2 cellular contexts compared by ENCODE assay signal in the genomic region with DNA sequence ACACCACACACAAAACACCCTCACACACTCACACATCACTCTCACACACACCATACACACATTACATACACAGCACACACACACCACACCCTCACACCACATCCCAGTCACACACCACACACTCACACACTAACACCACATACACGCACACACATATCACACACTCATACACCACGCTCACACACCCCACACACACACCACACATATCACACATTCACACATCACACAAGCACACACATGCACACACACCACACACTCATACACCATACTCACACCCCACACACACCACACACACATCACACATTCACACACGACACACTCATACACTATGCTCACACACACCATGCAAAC.
TF ChIP-seq lines count a peak whose summit lies in the region.

No MANE protein-coding gene starts in this region.

TF ChIP-seq in GM23338, 12 proteins besides CTCF, POLR2A, EP300 and RAD21:
- TF ChIP-seq, protein P1, sequence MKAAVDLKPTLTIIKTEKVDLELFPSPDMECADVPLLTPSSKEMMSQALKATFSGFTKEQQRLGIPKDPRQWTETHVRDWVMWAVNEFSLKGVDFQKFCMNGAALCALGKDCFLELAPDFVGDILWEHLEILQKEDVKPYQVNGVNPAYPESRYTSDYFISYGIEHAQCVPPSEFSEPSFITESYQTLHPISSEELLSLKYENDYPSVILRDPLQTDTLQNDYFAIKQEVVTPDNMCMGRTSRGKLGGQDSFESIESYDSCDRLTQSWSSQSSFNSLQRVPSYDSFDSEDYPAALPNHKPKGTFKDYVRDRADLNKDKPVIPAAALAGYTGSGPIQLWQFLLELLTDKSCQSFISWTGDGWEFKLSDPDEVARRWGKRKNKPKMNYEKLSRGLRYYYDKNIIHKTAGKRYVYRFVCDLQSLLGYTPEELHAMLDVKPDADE (IDR thresholded peaks at IDR 0.05): no peak
- no peak for TF ChIP-seq EZH2phosphoT487 (IDR thresholded peaks at IDR 0.05; ENCODE audit: unreplicated experiment)

TF ChIP-seq in GM12878, 131 proteins besides CTCF, POLR2A, EP300 and RAD21:
- TF ChIP-seq, protein P2, sequence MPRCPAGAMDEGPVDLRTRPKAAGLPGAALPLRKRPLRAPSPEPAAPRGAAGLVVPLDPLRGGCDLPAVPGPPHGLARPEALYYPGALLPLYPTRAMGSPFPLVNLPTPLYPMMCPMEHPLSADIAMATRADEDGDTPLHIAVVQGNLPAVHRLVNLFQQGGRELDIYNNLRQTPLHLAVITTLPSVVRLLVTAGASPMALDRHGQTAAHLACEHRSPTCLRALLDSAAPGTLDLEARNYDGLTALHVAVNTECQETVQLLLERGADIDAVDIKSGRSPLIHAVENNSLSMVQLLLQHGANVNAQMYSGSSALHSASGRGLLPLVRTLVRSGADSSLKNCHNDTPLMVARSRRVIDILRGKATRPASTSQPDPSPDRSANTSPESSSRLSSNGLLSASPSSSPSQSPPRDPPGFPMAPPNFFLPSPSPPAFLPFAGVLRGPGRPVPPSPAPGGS (IDR thresholded peaks at IDR 0.05; ENCODE audit: borderline replicate concordance, insufficient read depth, low read depth, low read length, poor library complexity, severe bottlenecking): no peak
- TF ChIP-seq BHLHE40 (IDR thresholded peaks at IDR 0.05; ENCODE audit: borderline replicate concordance in 1 of 2, low read depth in 2 of 2, low read length in 1 of 2) (no peak), CBX5 (IDR thresholded peaks at IDR 0.05; ENCODE audit: low read depth) (no peak), CHD1 (IDR thresholded peaks at IDR 0.05; ENCODE audit: low read depth, low read length) (no peak), HDAC6 (IDR thresholded peaks at IDR 0.05; ENCODE audit: unreplicated experiment) (no peak)
- TF ChIP-seq, protein P3, sequence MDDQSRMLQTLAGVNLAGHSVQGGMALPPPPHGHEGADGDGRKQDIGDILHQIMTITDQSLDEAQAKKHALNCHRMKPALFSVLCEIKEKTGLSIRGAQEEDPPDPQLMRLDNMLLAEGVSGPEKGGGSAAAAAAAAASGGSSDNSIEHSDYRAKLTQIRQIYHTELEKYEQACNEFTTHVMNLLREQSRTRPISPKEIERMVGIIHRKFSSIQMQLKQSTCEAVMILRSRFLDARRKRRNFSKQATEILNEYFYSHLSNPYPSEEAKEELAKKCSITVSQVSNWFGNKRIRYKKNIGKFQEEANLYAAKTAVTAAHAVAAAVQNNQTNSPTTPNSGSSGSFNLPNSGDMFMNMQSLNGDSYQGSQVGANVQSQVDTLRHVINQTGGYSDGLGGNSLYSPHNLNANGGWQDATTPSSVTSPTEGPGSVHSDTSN (IDR thresholded peaks at IDR 0.05; ENCODE audit: insufficient replicate concordance, low read depth, low read length): peak; percentile 30
TF ChIP-seq in GM12878: peak in this region for 1.
